12 cellular contexts compared by ENCODE assay signal in the genomic region with DNA sequence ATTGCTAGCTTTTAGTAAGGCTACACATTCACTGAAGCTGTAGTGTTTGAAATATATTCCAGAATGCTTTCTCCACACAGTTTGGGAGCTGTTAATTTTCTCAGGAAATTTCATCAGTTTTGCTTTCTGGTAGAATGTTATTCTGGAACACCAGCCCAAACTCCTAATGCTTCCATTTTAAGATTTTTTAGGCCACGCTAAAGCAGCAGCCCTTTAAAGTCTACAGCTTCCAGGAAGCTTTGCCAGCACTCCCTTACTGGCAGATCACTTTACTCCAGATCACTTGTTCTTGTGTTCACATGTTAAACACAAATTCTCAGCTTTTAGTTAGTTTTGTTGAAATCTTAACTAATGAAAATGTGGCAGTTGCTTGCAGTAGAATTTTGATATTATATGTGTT.
"Had no signal": no experiment of that assay in that cellular context is flagged by ENCODE, and none has a peak within 500 bp of the region (broad histone marks: within the 10 kb centered on the region; RNA-seq: fewer than 3 reads in every experiment).

No MANE protein-coding gene starts in this region.

- H3K4me1 Mint-ChIP-seq: activated CD4-positive, alpha-beta T cell treated with anti-CD3 and anti-CD28 coated beads, Interleukin-2, amount 10 ng/mL, durations not matched to agents 24 days and 14 days; naive B cell had no signal

- H3K36me3 Mint-ChIP-seq: naive B cell had no signal

- DNase-seq: activated CD4-positive, alpha-beta T cell treated with anti-CD3 and anti-CD28 coated beads, Interleukin-2, amount 10 ng/mL, durations not matched to agents 24 days and 14 days; activated naive CD4-positive, alpha-beta T cell treated with anti-CD3 and anti-CD28 coated beads for 36 hours; central memory CD4-positive, alpha-beta T cell; effector memory CD8-positive, alpha-beta T cell; left cardiac atrium; lower lobe of right lung; naive B cell; nucleus accumbens; small intestine; thyroid gland; WERI-Rb-1 had no signal

- H3K4me3 Mint-ChIP-seq: activated CD4-positive, alpha-beta T cell treated with anti-CD3 and anti-CD28 coated beads, Interleukin-2, amount 10 ng/mL, durations not matched to agents 24 days and 14 days; activated naive CD4-positive, alpha-beta T cell treated with anti-CD3 and anti-CD28 coated beads for 36 hours; activated T-helper 1 cell treated with anti-CD3 and anti-CD28 coated beads, Interleukin-12 subunit alpha, Interleukin-12 subunit beta, Interleukin-2, Interleukin-4 antibody, amounts not matched to agents 30 ng/mL and 10 ng/mL and 1 ng/mL, durations not matched to agents 14 hours and 24 hours and 36 hours; effector memory CD8-positive, alpha-beta T cell; naive B cell had no signal

- H3K27ac Mint-ChIP-seq: activated CD4-positive, alpha-beta T cell treated with anti-CD3 and anti-CD28 coated beads, Interleukin-2, amount 10 ng/mL, durations not matched to agents 24 days and 14 days; activated naive CD4-positive, alpha-beta T cell treated with anti-CD3 and anti-CD28 coated beads for 36 hours; activated T-helper 1 cell treated with anti-CD3 and anti-CD28 coated beads, Interleukin-12 subunit alpha, Interleukin-12 subunit beta, Interleukin-2, Interleukin-4 antibody, amounts not matched to agents 30 ng/mL and 10 ng/mL and 1 ng/mL, durations not matched to agents 14 hours and 24 hours and 36 hours; effector memory CD8-positive, alpha-beta T cell; naive B cell had no signal

- H3K27me3 Mint-ChIP-seq: activated CD4-positive, alpha-beta T cell treated with anti-CD3 and anti-CD28 coated beads, Interleukin-2, amount 10 ng/mL, durations not matched to agents 24 days and 14 days; effector memory CD8-positive, alpha-beta T cell; naive B cell had no signal

- ATAC-seq: effector memory CD8-positive, alpha-beta T cell; left cardiac atrium; lower lobe of right lung had no signal

- H3K9me3 Mint-ChIP-seq: activated CD4-positive, alpha-beta T cell treated with anti-CD3 and anti-CD28 coated beads, Interleukin-2, amount 10 ng/mL, durations not matched to agents 24 days and 14 days; activated T-helper 1 cell treated with anti-CD3 and anti-CD28 coated beads, Interleukin-12 subunit alpha, Interleukin-12 subunit beta, Interleukin-2, Interleukin-4 antibody, amounts not matched to agents 30 ng/mL and 10 ng/mL and 1 ng/mL, durations not matched to agents 14 hours and 24 hours and 36 hours; naive B cell had no signal
